Comparison of ENCODE assay signal across 1 cellular context in the genomic region with DNA sequence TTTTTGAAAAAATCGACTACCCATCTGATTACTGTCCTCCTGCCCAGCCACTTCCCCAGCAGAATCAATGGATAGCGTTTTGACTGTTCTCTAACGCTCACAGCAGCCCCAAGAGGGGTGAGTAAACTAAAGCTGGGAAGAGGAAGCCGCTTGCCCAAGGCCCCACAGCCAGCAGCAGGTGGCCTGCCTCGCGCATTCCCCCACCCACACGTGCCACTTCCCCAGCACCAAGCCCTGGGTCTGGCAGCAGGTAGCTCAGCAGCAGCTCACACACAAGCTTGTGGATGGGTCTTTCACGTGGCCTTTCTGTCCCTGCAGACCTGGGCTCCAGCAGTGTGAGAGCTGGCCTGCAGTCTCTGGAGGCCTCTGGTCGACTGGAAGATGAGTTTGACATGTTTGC.
A peak's percentile ranks its signal among the peaks of the same experiment; 100 is the strongest.
TF ChIP-seq lines count a peak whose summit lies in the region.

No MANE protein-coding gene starts in this region.

TF ChIP-seq in GM12878, 131 proteins besides CTCF, POLR2A, EP300 and RAD21 (continued from another document):
- TF ChIP-seq, protein P1, sequence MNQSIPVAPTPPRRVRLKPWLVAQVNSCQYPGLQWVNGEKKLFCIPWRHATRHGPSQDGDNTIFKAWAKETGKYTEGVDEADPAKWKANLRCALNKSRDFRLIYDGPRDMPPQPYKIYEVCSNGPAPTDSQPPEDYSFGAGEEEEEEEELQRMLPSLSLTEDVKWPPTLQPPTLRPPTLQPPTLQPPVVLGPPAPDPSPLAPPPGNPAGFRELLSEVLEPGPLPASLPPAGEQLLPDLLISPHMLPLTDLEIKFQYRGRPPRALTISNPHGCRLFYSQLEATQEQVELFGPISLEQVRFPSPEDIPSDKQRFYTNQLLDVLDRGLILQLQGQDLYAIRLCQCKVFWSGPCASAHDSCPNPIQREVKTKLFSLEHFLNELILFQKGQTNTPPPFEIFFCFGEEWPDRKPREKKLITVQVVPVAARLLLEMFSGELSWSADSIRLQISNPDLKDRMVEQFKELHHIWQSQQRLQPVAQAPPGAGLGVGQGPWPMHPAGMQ (IDR thresholded peaks at IDR 0.05; ENCODE audit: borderline replicate concordance): no peak
- TF ChIP-seq CBX3 (IDR thresholded peaks at IDR 0.05; ENCODE audit: borderline replicate concordance, low read depth) (no peak), GATAD2B (conservative IDR thresholded peaks at IDR 0.05; ENCODE audit: low read depth) (0 out of 2 replicates have a peak, but pooled peaks have one; percentile 49), CHD1 (IDR thresholded peaks at IDR 0.05; ENCODE audit: low read depth, low read length) (no peak), TCF3 (IDR thresholded peaks at IDR 0.05; ENCODE audit: borderline replicate concordance, insufficient read depth, low read depth, low read length) (0 out of 2 replicates have a peak, but pooled peaks have one; percentile 61), ZNF207 (IDR thresholded peaks at IDR 0.05; ENCODE audit: borderline replicate concordance) (no peak), EZH2 (IDR thresholded peaks at IDR 0.05; ENCODE audit: borderline replicate concordance, control insufficient read depth, low read depth, low read length) (no peak), CREB1 (IDR thresholded peaks at IDR 0.05; ENCODE audit: low read depth) (no peak), SMARCA5 (IDR thresholded peaks at IDR 0.05) (no peak), TCF12 (IDR thresholded peaks at IDR 0.05; ENCODE audit: low read depth, low read length) (peak; percentile 77)
- TF ChIP-seq, protein P2, sequence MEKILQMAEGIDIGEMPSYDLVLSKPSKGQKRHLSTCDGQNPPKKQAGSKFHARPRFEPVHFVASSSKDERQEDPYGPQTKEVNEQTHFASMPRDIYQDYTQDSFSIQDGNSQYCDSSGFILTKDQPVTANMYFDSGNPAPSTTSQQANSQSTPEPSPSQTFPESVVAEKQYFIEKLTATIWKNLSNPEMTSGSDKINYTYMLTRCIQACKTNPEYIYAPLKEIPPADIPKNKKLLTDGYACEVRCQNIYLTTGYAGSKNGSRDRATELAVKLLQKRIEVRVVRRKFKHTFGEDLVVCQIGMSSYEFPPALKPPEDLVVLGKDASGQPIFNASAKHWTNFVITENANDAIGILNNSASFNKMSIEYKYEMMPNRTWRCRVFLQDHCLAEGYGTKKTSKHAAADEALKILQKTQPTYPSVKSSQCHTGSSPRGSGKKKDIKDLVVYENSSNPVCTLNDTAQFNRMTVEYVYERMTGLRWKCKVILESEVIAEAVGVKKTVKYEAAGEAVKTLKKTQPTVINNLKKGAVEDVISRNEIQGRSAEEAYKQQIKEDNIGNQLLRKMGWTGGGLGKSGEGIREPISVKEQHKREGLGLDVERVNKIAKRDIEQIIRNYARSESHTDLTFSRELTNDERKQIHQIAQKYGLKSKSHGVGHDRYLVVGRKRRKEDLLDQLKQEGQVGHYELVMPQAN (conservative IDR thresholded peaks at IDR 0.05): no peak
- TF ChIP-seq, protein P3, sequence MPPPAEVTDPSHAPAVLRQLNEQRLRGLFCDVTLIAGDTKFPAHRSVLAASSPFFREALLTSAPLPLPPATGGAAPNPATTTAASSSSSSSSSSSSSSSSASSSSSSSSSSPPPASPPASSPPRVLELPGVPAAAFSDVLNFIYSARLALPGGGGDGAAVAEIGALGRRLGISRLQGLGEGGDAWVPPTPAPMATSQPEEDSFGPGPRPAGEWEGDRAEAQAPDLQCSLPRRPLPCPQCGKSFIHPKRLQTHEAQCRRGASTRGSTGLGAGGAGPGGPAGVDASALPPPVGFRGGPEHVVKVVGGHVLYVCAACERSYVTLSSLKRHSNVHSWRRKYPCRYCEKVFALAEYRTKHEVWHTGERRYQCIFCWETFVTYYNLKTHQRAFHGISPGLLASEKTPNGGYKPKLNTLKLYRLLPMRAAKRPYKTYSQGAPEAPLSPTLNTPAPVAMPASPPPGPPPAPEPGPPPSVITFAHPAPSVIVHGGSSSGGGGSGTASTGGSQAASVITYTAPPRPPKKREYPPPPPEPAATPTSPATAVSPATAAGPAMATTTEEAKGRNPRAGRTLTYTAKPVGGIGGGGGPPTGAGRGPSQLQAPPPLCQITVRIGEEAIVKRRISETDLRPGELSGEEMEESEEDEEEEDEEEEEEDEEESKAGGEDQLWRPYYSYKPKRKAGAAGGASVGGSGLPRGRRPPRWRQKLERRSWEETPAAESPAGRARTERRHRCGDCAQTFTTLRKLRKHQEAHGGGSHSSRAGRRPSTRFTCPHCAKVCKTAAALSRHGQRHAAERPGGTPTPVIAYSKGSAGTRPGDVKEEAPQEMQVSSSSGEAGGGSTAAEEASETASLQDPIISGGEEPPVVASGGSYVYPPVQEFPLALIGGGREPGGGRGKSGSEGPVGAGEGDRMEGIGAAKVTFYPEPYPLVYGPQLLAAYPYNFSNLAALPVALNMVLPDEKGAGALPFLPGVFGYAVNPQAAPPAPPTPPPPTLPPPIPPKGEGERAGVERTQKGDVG (CRISPR knock-in tag; IDR thresholded peaks at IDR 0.05): no peak
- TF ChIP-seq, protein P4, sequence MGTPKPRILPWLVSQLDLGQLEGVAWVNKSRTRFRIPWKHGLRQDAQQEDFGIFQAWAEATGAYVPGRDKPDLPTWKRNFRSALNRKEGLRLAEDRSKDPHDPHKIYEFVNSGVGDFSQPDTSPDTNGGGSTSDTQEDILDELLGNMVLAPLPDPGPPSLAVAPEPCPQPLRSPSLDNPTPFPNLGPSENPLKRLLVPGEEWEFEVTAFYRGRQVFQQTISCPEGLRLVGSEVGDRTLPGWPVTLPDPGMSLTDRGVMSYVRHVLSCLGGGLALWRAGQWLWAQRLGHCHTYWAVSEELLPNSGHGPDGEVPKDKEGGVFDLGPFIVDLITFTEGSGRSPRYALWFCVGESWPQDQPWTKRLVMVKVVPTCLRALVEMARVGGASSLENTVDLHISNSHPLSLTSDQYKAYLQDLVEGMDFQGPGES (IDR thresholded peaks at IDR 0.05): no peak
- TF ChIP-seq, protein P5, sequence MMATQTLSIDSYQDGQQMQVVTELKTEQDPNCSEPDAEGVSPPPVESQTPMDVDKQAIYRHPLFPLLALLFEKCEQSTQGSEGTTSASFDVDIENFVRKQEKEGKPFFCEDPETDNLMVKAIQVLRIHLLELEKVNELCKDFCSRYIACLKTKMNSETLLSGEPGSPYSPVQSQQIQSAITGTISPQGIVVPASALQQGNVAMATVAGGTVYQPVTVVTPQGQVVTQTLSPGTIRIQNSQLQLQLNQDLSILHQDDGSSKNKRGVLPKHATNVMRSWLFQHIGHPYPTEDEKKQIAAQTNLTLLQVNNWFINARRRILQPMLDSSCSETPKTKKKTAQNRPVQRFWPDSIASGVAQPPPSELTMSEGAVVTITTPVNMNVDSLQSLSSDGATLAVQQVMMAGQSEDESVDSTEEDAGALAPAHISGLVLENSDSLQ (IDR thresholded peaks at IDR 0.05): no peak
- TF ChIP-seq, protein P6, sequence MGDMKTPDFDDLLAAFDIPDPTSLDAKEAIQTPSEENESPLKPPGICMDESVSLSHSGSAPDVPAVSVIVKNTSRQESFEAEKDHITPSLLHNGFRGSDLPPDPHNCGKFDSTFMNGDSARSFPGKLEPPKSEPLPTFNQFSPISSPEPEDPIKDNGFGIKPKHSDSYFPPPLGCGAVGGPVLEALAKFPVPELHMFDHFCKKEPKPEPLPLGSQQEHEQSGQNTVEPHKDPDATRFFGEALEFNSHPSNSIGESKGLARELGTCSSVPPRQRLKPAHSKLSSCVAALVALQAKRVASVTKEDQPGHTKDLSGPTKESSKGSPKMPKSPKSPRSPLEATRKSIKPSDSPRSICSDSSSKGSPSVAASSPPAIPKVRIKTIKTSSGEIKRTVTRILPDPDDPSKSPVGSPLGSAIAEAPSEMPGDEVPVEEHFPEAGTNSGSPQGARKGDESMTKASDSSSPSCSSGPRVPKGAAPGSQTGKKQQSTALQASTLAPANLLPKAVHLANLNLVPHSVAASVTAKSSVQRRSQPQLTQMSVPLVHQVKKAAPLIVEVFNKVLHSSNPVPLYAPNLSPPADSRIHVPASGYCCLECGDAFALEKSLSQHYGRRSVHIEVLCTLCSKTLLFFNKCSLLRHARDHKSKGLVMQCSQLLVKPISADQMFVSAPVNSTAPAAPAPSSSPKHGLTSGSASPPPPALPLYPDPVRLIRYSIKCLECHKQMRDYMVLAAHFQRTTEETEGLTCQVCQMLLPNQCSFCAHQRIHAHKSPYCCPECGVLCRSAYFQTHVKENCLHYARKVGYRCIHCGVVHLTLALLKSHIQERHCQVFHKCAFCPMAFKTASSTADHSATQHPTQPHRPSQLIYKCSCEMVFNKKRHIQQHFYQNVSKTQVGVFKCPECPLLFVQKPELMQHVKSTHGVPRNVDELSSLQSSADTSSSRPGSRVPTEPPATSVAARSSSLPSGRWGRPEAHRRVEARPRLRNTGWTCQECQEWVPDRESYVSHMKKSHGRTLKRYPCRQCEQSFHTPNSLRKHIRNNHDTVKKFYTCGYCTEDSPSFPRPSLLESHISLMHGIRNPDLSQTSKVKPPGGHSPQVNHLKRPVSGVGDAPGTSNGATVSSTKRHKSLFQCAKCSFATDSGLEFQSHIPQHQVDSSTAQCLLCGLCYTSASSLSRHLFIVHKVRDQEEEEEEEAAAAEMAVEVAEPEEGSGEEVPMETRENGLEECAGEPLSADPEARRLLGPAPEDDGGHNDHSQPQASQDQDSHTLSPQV (IDR thresholded peaks at IDR 0.05): no peak
- TF ChIP-seq, protein P7, sequence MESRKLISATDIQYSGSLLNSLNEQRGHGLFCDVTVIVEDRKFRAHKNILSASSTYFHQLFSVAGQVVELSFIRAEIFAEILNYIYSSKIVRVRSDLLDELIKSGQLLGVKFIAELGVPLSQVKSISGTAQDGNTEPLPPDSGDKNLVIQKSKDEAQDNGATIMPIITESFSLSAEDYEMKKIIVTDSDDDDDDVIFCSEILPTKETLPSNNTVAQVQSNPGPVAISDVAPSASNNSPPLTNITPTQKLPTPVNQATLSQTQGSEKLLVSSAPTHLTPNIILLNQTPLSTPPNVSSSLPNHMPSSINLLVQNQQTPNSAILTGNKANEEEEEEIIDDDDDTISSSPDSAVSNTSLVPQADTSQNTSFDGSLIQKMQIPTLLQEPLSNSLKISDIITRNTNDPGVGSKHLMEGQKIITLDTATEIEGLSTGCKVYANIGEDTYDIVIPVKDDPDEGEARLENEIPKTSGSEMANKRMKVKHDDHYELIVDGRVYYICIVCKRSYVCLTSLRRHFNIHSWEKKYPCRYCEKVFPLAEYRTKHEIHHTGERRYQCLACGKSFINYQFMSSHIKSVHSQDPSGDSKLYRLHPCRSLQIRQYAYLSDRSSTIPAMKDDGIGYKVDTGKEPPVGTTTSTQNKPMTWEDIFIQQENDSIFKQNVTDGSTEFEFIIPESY (IDR thresholded peaks at IDR 0.05): no peak
- TF ChIP-seq, protein P8, sequence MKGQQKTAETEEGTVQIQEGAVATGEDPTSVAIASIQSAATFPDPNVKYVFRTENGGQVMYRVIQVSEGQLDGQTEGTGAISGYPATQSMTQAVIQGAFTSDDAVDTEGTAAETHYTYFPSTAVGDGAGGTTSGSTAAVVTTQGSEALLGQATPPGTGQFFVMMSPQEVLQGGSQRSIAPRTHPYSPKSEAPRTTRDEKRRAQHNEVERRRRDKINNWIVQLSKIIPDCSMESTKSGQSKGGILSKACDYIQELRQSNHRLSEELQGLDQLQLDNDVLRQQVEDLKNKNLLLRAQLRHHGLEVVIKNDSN (IDR thresholded peaks at IDR 0.05; ENCODE audit: borderline replicate concordance, extremely low read length, insufficient read depth, low read depth, low read length): peak; percentile 3
- TF ChIP-seq, protein P9, sequence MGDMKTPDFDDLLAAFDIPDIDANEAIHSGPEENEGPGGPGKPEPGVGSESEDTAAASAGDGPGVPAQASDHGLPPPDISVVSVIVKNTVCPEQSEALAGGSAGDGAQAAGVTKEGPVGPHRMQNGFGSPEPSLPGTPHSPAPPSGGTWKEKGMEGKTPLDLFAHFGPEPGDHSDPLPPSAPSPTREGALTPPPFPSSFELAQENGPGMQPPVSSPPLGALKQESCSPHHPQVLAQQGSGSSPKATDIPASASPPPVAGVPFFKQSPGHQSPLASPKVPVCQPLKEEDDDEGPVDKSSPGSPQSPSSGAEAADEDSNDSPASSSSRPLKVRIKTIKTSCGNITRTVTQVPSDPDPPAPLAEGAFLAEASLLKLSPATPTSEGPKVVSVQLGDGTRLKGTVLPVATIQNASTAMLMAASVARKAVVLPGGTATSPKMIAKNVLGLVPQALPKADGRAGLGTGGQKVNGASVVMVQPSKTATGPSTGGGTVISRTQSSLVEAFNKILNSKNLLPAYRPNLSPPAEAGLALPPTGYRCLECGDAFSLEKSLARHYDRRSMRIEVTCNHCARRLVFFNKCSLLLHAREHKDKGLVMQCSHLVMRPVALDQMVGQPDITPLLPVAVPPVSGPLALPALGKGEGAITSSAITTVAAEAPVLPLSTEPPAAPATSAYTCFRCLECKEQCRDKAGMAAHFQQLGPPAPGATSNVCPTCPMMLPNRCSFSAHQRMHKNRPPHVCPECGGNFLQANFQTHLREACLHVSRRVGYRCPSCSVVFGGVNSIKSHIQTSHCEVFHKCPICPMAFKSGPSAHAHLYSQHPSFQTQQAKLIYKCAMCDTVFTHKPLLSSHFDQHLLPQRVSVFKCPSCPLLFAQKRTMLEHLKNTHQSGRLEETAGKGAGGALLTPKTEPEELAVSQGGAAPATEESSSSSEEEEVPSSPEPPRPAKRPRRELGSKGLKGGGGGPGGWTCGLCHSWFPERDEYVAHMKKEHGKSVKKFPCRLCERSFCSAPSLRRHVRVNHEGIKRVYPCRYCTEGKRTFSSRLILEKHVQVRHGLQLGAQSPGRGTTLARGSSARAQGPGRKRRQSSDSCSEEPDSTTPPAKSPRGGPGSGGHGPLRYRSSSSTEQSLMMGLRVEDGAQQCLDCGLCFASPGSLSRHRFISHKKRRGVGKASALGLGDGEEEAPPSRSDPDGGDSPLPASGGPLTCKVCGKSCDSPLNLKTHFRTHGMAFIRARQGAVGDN (IDR thresholded peaks at IDR 0.05): no peak
